In genomic region chr3:37995652-37996641, GRCh38 we compare ENCODE assay signal across 13 cellular contexts. TPM values are rescaled to one million over a fixed set of nuclear protein-coding genes. Genes with fewer than 3 reads are reported as not detected.
A peak's percentile ranks its signal among the peaks of the same experiment; 100 is the strongest.
DNase-seq lines count a peak whose midpoint lies in the region; ATAC-seq and TF ChIP-seq lines count a peak whose summit lies in the region.
"Had no signal": no experiment of that assay in that cellular context is flagged by ENCODE, and none has a peak within 500 bp of the region (broad histone marks: within the 10 kb centered on the region; RNA-seq: fewer than 3 reads in every experiment).

No MANE protein-coding gene starts in this region.

- no peaks in the 10 kb centered on the region for H3K9me3 Mint-ChIP-seq in activated T-cell treated with anti-CD3 and anti-CD28 coated beads, Interleukin-2, amount 50 U/mL, for 24 hours
- H3K9me3 Mint-ChIP-seq: nephron progenitor cell had no signal

- peaks cover 0 to 38% (median 10%) of the 10 kb centered on the region in 6 donors for H3K36me3 ChIP-seq in spleen
- H3K36me3 ChIP-seq: thyroid gland, WERI-Rb-1 had no signal

- peak overlapping the region; percentile 97 for H3K27ac Mint-ChIP-seq in activated T-cell treated with anti-CD3 and anti-CD28 coated beads, Interleukin-2, amount 50 U/mL, for 24 hours
- H3K27ac Mint-ChIP-seq: nephron progenitor cell had no signal

- H3K4me1 ChIP-seq in spleen, result peaks cover 25 to 67% (median 56%) of the 10 kb centered on the region in 6 donors

- no peaks in the 10 kb centered on the region for H3K9me3 ChIP-seq in spleen
- H3K9me3 ChIP-seq: thyroid gland had no signal

- WGBS in spleen, 5 donors, result 80 to 86% (median 81%) methylated on average over 10 of the region's 10 CpGs

- no peak for TF ChIP-seq POLR2A in spleen (IDR thresholded peaks at IDR 0.05)

- no peaks in the 10 kb centered on the region for H3K27me3 Mint-ChIP-seq in activated T-cell treated with anti-CD3 and anti-CD28 coated beads, Interleukin-2, amount 50 U/mL, for 24 hours

- peak overlapping the region in 4 of 8 donors; percentile 8 to 97 (median 60) for H3K27ac ChIP-seq in spleen
- H3K27ac ChIP-seq: thyroid gland, WERI-Rb-1 had no signal

- intact Hi-C loops in spleen (cut with DNase I; ENCODE audit: low total_unique reads), result no loop called here

- no peak for TF ChIP-seq CTCF in spleen (IDR thresholded peaks at IDR 0.05 in 8 of 11, conservative IDR thresholded peaks at IDR 0.05 in 3 of 11)

- H3K4me1 Mint-ChIP-seq in activated T-cell treated with anti-CD3 and anti-CD28 coated beads, Interleukin-2, amount 50 U/mL, for 24 hours (ENCODE audit: low read depth), result peaks cover 61% of the 10 kb centered on the region

- H3K4me3 ChIP-seq in spleen, result peak overlapping the region in 1 of 8 donors; percentile 77
- H3K4me3 ChIP-seq: thyroid gland had no signal

- H3K36me3 Mint-ChIP-seq in activated T-cell treated with anti-CD3 and anti-CD28 coated beads, Interleukin-2, amount 50 U/mL, for 24 hours (ENCODE audit: low read depth), result peaks cover 59% of the 10 kb centered on the region

- no peak for ATAC-seq in GM18517 (IDR thresholded peaks at IDR 0.05; ENCODE audit: unreplicated experiment)

- peak overlapping the region; percentile 93 for H3K4me3 Mint-ChIP-seq in activated T-cell treated with anti-CD3 and anti-CD28 coated beads, Interleukin-2, amount 50 U/mL, for 24 hours

- no peaks in the 10 kb centered on the region for H3K27me3 ChIP-seq in spleen (replicated peaks in 1 of 7)
- H3K27me3 ChIP-seq: thyroid gland had no signal

- DNase-seq in activated T-cell treated with anti-CD3 and anti-CD28 coated beads, Interleukin-2, amount 50 U/mL, for 24 hours, result peak; percentile 36
- no peak for DNase-seq in activated T-cell treated with anti-CD3 and anti-CD28 coated beads, Interleukin-2, amount 50 U/mL, for 48 hours
- peak; percentile 27 for DNase-seq in RKO (ENCODE audit: low spot score)
- peak; percentile 81 for DNase-seq in cerebellum (ENCODE audit: low spot score)
- peak; percentile 72 for DNase-seq in spleen
- DNase-seq in stimulated activated CD4-positive, alpha-beta T cell treated with anti-CD3 and anti-CD28 coated beads, Interleukin-15, amount 100 ng/mL, for 24 hours, result no peak
- no peak for DNase-seq in OCI-M1 (lab: John Stamatoyannopoulos, UW)

RNA-seq across cellular contexts. Expression of gene VILL, which starts 5.4 kb away (rescaled TPM):
- 8.6 TPM for total RNA-seq in cerebellum
- total RNA-seq in spleen, result 10 to 100 TPM; 14.4 to 23.4 (median 16.1) TPM
- polyA plus RNA-seq in spleen, result 10 to 100 TPM; 19.2 to 21.5 (median 20.1) TPM

RNA-seq across cellular contexts. Expression of gene PLCD1, which starts 33.5 kb away (rescaled TPM):
- total RNA-seq in cerebellum (8.4 TPM), spleen (10 to 100 TPM; 16.3 to 24.0 (median 20.8) TPM)
- 10 to 100 TPM; 11.8 to 13.3 (median 12.7) TPM for polyA plus RNA-seq in spleen

RNA-seq across cellular contexts. Expression of gene DLEC1, which starts 43.1 kb away (rescaled TPM):
- 1.8 TPM for total RNA-seq in cerebellum
- 1 to 10 TPM in 5 of 7 donors, under 1 TPM in 2; 0.52 to 2.3 (median 1.5) TPM for total RNA-seq in spleen
- polyA plus RNA-seq in spleen, result under 1 TPM; 0.36 to 0.57 (median 0.42) TPM
- total RNA-seq: epithelial cell of proximal tubule, RPMI7951 had no signal

Comparison
In these comparisons a context has a peak if more than half of its experiments do, and no peak if none do; other contexts are left out.
1. DNase-seq: peak in activated T-cell treated with anti-CD3 and anti-CD28 coated beads, Interleukin-2, amount 50 U/mL, for 24 hours (single experiment), RKO (single experiment), cerebellum (single experiment) and spleen (single experiment); none in activated T-cell treated with anti-CD3 and anti-CD28 coated beads, Interleukin-2, amount 50 U/mL, for 48 hours (0 of 2), stimulated activated CD4-positive, alpha-beta T cell treated with anti-CD3 and anti-CD28 coated beads, Interleukin-15, amount 100 ng/mL, for 24 hours (single experiment) and OCI-M1 (single experiment).